ENCODE assay signal across 9 cellular contexts in the genomic region with DNA sequence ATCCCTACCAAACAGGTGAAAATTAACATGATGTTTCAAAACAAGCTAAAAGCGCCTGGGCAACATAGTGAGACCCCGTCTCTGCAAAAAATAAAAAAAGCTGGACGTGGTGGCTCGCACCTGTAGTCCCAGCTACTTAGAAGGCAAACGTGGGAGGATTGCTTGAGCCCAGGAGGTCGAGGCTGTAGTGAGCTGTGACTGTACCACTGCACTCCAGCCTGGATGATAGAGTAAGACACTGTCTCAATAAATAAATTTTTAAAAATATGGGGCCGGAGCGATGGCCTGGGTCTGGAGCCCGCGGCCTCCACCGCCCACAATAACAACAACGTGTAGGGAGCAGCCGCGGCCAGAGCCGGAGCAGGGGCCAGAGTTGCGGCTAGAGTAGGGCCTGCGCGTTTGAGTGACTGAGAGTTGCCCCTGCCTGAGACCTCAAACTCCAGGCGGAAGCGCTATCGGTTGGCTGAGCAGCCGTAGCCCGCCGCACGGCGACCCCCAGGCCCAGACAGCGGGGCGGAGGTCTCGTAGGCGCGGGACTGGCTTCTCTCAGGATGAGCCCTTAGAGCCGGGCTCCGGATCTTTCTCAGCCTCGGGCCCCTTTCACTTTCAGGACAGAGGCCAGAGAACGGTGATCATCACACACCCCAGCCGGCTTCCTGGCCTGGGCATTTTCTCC. TPM values are rescaled to one million over a fixed set of nuclear protein-coding genes. Genes with fewer than 3 reads are reported as not detected.
DNase-seq lines count a peak whose midpoint lies in the region; ATAC-seq, FAIRE-seq and TF ChIP-seq lines count a peak whose summit lies in the region.
"Had no signal": no experiment of that assay in that cellular context is flagged by ENCODE, and none has a peak within 500 bp of the region (broad histone marks: within the 10 kb centered on the region; RNA-seq: fewer than 3 reads in every experiment).

No MANE protein-coding gene starts in this region.

- no peak overlapping the region for H3K27ac ChIP-seq in GM23248
- no peak overlapping the region for H3K27ac ChIP-seq in K562 (ENCODE audit: extremely low read depth, low read depth, low read length)
- H3K27ac ChIP-seq in lung (ENCODE audit: low read depth in 1 of 2, low read length in 1 of 2), result no peak overlapping the region
- H3K27ac ChIP-seq in WERI-Rb-1, result no peak overlapping the region

- no peaks in the 10 kb centered on the region for H3K4me1 ChIP-seq in GM23248 (ENCODE audit: insufficient read depth)
- peaks cover 0 to 16% of the 10 kb centered on the region in 2 experiments; a peak in 2 of 5 replicates for H3K4me1 ChIP-seq in K562 (replicated peaks in 1 of 2; ENCODE audit: control insufficient read depth in 2 of 2, insufficient read depth in 2 of 2, low read length in 2 of 2)
- H3K4me1 ChIP-seq in lung (ENCODE audit: control insufficient read depth in 2 of 2, insufficient read depth in 2 of 2, low read length in 2 of 2), result peaks cover 0 to 2% of the 10 kb centered on the region in 2 donors

- no peaks in the 10 kb centered on the region for H3K9me3 ChIP-seq in GM23248 (ENCODE audit: low read depth)
- H3K9me3 ChIP-seq in K562 (replicated peaks; ENCODE audit: control insufficient read depth, insufficient read depth, low read depth, low read length), result no peaks in the 10 kb centered on the region
- H3K9me3 ChIP-seq in lung (ENCODE audit: control insufficient read depth in 2 of 2, insufficient read depth in 1 of 2, low read length in 1 of 2), result no peaks in the 10 kb centered on the region
- H3K9me3 ChIP-seq in WERI-Rb-1 (ENCODE audit: severe bottlenecking), result no peaks in the 10 kb centered on the region

- no TSS peak for BruUV-seq in K562 (replicated peaks; lab: Mats Ljungman, UMichigan)

- H3K4me2 ChIP-seq in GM23248 (ENCODE audit: unreplicated experiment), result peak overlapping the region; percentile 60
- no peak overlapping the region for H3K4me2 ChIP-seq in K562 (ENCODE audit: insufficient read depth, low read length)

- peak overlapping the region; percentile 62 for H3K4me3 ChIP-seq in GM23248
- H3K4me3 ChIP-seq in K562, result no peak overlapping the region
- H3K4me3 ChIP-seq in lung, result peak overlapping the region; percentile 3
- no peak overlapping the region for H3K4me3 ChIP-seq in WERI-Rb-1 (ENCODE audit: low read depth, low read length)

- CTCF ChIA-PET in K562 (lab: Yijun Ruan, JAX; ENCODE audit: low intra/inter-chr PET ratio), result no interaction called here

- 15 to 21% methylated on average over 22 to 36 of the region's 36 CpGs for WGBS in GM23248 (ENCODE audit: low coverage in 1 of 2, low lambda C conversion rate in 2 of 2, missing lambda C conversion rate in 2 of 2), 2 experiments
- WGBS in K562 (ENCODE audit: insufficient coverage, low coverage, missing lambda C conversion rate), result 73% methylated on average over 22 of the region's 36 CpGs
- 17 to 19% methylated on average over 36 of the region's 36 CpGs for WGBS in lung, 2 donors

- FAIRE-seq in K562 (lab: Jason Lieb, UNC), result no peak

- H3K9me1 ChIP-seq in K562 (ENCODE audit: control insufficient read depth, insufficient read depth, low read length), result no peaks in the 10 kb centered on the region

- TF ChIP-seq CTCF in K562 (IDR thresholded peaks at IDR 0.05 in 2 of 3, conservative IDR thresholded peaks at IDR 0.05 in 1 of 3; ENCODE audit: insufficient read depth in 2 of 3, low read depth in 1 of 3, low read length in 3 of 3) (no peak), lung (IDR thresholded peaks at IDR 0.05; ENCODE audit: control extremely low read depth, extremely low read depth) (no peak), WERI-Rb-1 (IDR thresholded peaks at IDR 0.05; ENCODE audit: low read depth, low read length) (no peak)

- TF ChIP-seq POLR2A in K562 (conservative IDR thresholded peaks at IDR 0.05), result no peak

- intact Hi-C loops in K562 (cut with micrococcal nuclease), result no loop called here

- in situ Hi-C loops in GM23248 (cut with MboI) (no loop called here), K562 (cut with MboI) (no loop called here)

- H3K9ac ChIP-seq in GM23248 (peak overlapping the region; percentile 58), K562 (ENCODE audit: insufficient read depth in 1 of 2, low read depth in 2 of 2, low read length in 2 of 2) (no peak overlapping the region)

- H4K20me1 ChIP-seq in GM23248 (ENCODE audit: insufficient read depth), result no peaks in the 10 kb centered on the region
- H4K20me1 ChIP-seq in K562 (replicated peaks; ENCODE audit: control insufficient read depth, insufficient read depth, low read length), result no peaks in the 10 kb centered on the region

- H2AFZ ChIP-seq in GM23248, result peak overlapping the region; percentile 83
- no peak overlapping the region for H2AFZ ChIP-seq in K562 (ENCODE audit: low read depth, low read length)

- H3K36me3 ChIP-seq in GM23248 (ENCODE audit: low read depth) (0 out of 2 replicates have a peak, but pooled peaks cover 3% of the 10 kb centered on the region), K562 (ENCODE audit: control insufficient read depth, insufficient read depth, low read length) (no peaks in the 10 kb centered on the region), lung (ENCODE audit: control insufficient read depth in 2 of 2, insufficient read depth in 2 of 2, low read length in 2 of 2) (no peaks in the 10 kb centered on the region), WERI-Rb-1 (peaks cover 2% of the 10 kb centered on the region)

- peak; percentile 35; the same call in 1 of the 3 replicates for ATAC-seq in K562
- no peak for ATAC-seq in lung (ENCODE audit: insufficient read depth, low FRiP score)
- no peak for ATAC-seq in HG03565 (IDR thresholded peaks at IDR 0.05; ENCODE audit: unreplicated experiment)

- DNase-seq in AG08395 (ENCODE audit: low spot score) (peak; percentile 33), GM23248 (peak; percentile 61), K562 (ENCODE audit: extremely low read depth in 1 of 4, low spot score in 3 of 4) (no peak), lung (ENCODE audit: low spot score) (no peak), Kasumi-1 (lab: John Stamatoyannopoulos, UW) (no peak), LoVo (ENCODE audit: low spot score) (no peak), WERI-Rb-1 (no peak)
- DNase-seq: NCI-H82 had no signal

- POLR2A ChIA-PET in K562 (lab: Yijun Ruan, JAX), result interaction anchor here (0.6 to 1.5 kb wide), 3 partner anchors 10 to 92 kb away, joined by 3 to 4 read pairs (median 3); no protein-coding TSS in a partner anchor

- no peaks in the 10 kb centered on the region for H3K9me2 ChIP-seq in GM23248 (ENCODE audit: insufficient read depth)

- H3K79me2 ChIP-seq in GM23248 (ENCODE audit: insufficient read depth) (no peaks in the 10 kb centered on the region), K562 (ENCODE audit: control insufficient read depth, insufficient read depth, low read length) (no peaks in the 10 kb centered on the region)

- H3K27me3 ChIP-seq in GM23248 (replicated peaks; ENCODE audit: insufficient read depth) (no peaks in the 10 kb centered on the region), K562 (ENCODE audit: control insufficient read depth in 2 of 2, insufficient read depth in 2 of 2, low read length in 2 of 2) (no peaks in the 10 kb centered on the region), lung (ENCODE audit: control insufficient read depth, insufficient read depth) (no peaks in the 10 kb centered on the region), WERI-Rb-1 (ENCODE audit: insufficient read depth, low read depth, severe bottlenecking) (no peaks in the 10 kb centered on the region)

- H3F3A ChIP-seq in GM23248 (ENCODE audit: insufficient read depth), result no peaks in the 10 kb centered on the region

- TF ChIP-seq RAD21 in K562 (CRISPR knock-in tag; conservative IDR thresholded peaks at IDR 0.05 in 1 of 2, IDR thresholded peaks at IDR 0.05 in 1 of 2), result no peak

- TF ChIP-seq EP300 in K562 (IDR thresholded peaks at IDR 0.05; ENCODE audit: low read length), result no peak

TF ChIP-seq in K562, 482 proteins besides CTCF, POLR2A, EP300 and RAD21 (continues in another document):
- TF ChIP-seq THRAP3 (IDR thresholded peaks at IDR 0.05; ENCODE audit: borderline replicate concordance), result no peak
- TF ChIP-seq, protein P1, sequence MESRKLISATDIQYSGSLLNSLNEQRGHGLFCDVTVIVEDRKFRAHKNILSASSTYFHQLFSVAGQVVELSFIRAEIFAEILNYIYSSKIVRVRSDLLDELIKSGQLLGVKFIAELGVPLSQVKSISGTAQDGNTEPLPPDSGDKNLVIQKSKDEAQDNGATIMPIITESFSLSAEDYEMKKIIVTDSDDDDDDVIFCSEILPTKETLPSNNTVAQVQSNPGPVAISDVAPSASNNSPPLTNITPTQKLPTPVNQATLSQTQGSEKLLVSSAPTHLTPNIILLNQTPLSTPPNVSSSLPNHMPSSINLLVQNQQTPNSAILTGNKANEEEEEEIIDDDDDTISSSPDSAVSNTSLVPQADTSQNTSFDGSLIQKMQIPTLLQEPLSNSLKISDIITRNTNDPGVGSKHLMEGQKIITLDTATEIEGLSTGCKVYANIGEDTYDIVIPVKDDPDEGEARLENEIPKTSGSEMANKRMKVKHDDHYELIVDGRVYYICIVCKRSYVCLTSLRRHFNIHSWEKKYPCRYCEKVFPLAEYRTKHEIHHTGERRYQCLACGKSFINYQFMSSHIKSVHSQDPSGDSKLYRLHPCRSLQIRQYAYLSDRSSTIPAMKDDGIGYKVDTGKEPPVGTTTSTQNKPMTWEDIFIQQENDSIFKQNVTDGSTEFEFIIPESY (CRISPR knock-in tag; IDR thresholded peaks at IDR 0.05), result peak; percentile 57; the same call in 1 of the 2 replicates

RNA-seq across cellular contexts. Expression of gene ZMYM1, which starts 41.4 kb away (rescaled TPM):
- total RNA-seq in GM23248 (2014; rRNA removed; shearing (Covaris generic)), result 13.5 and 13.6 TPM in 2 replicates
- polyA plus RNA-seq in GM23248 (2016; fragmentation: Nextera tagmentation; extraction: Ambion mirVana) (9.5 and 9.7 TPM in 2 replicates), K562 (2011; rRNA removed) (25.4 and 27.0 TPM in 2 replicates), K562 (2014; fragmentation: Illumina TruSeq; extraction: Trizol) (12.2 and 15.8 TPM in 2 replicates), K562 (2014; fragmentation: Nextera tagmentation; extraction: Ambion mirVana) (10 to 100 TPM in 1 of 2 experiments, 1 to 10 TPM in 1; 8.8 to 14.2 TPM), K562 (2014; rRNA removed) (7.5 and 8.6 TPM in 2 replicates), lung (1 to 10 TPM; 2.6 to 4.5 TPM)
- 52.0 and 81.1 TPM in 2 replicates for total RNA-seq in K562 (2011; cell fraction: chromatin; rRNA removed; ENCODE audit: low replicate concordance)
- total RNA-seq in K562 (2011; cell fraction: nucleolus; rRNA removed), result 19.8 and 24.6 TPM in 2 replicates
- total RNA-seq in K562 (2011; cell fraction: nucleoplasm; rRNA removed), result 35.9 and 38.6 TPM in 2 replicates
- total RNA-seq in K562 (2014; rRNA removed) (8.0 and 10.6 TPM in 2 replicates), K562 (2014; rRNA removed; fragmentation: Illumina TruSeq; extraction: Trizol) (23.9 and 25.1 TPM in 2 replicates), K562 (2015; rRNA removed; fragmentation: Illumina TruSeq; extraction: Trizol) (20.5 and 24.5 TPM in 2 replicates), K562 (2021) (18.6 and 20.3 TPM in 2 replicates), lung (10 to 100 TPM; 12.5 to 31.6 TPM)
- 6.5 and 12.9 TPM in 2 replicates for polyA plus RNA-seq in K562 (2011; cell fraction: cytosol; rRNA removed)
- 21.6 and 24.5 TPM in 2 replicates for polyA plus RNA-seq in K562 (2011; cell fraction: nucleus; rRNA removed)
- 7.5 and 8.5 TPM in 2 replicates for polyA plus RNA-seq in K562 (2012)
- polyA minus RNA-seq in K562 (2011; rRNA and poly(A)+ RNA removed), result 63.3 and 94.2 TPM in 2 replicates
- polyA minus RNA-seq in K562 (2011; cell fraction: cytosol; rRNA and poly(A)+ RNA removed), result 17.0 and 20.5 TPM in 2 replicates
- 7.1 and 24.3 TPM in 2 replicates for polyA minus RNA-seq in K562 (2011; cell fraction: nucleus; rRNA and poly(A)+ RNA removed)

Comparison
In these comparisons a context has a peak if more than half of its experiments do, and no peak if none do; other contexts are left out.
1. DNase-seq: peak in AG08395 (single experiment) and GM23248 (single experiment); none in K562 (0 of 4), lung (single experiment), Kasumi-1 (0 of 2), LoVo (single experiment) and WERI-Rb-1 (single experiment).
2. H3K4me3 ChIP-seq: peak in GM23248 (single experiment) and lung (single experiment); none in K562 (single experiment) and WERI-Rb-1 (single experiment).